ENCODE assay signal across 6 cellular contexts in genomic region chr1:151147132-151147503, GRCh38. TPM values are rescaled to one million over a fixed set of nuclear protein-coding genes. Genes with fewer than 3 reads are reported as not detected.
DNase-seq lines count a peak whose midpoint lies in the region; ATAC-seq and TF ChIP-seq lines count a peak whose summit lies in the region.

No MANE protein-coding gene starts in this region.

- H3K27ac ChIP-seq in left ventricle myocardium inferior (replicated peaks) (peak overlapping the region; percentile 92), vagina (peak overlapping the region; percentile 81)

- H3K4me1 Mint-ChIP-seq in immature natural killer cell = peaks cover 13 to 18% of the 10 kb centered on the region in 2 donors

- peak overlapping the region; percentile 85 to 98 (median 96) for H3K4me3 Mint-ChIP-seq in immature natural killer cell

- H3K27me3 ChIP-seq in left ventricle myocardium inferior (ENCODE audit: low read depth) (no peaks in the 10 kb centered on the region), vagina (no peaks in the 10 kb centered on the region)

- no peak for DNase-seq in left ventricle myocardium inferior
- DNase-seq in left ventricle myocardium superior = no peak
- no peak for DNase-seq in immature natural killer cell
- no peak for DNase-seq in vagina (ENCODE audit: extremely low spot score in 2 of 2)
- no peak for DNase-seq in NCI-H1092 treated with DMSO at 0.1 percent for 48 hours (lab: John Stamatoyannopoulos, UW)

- no peaks in the 10 kb centered on the region for H3K36me3 ChIP-seq in left ventricle myocardium inferior
- H3K36me3 ChIP-seq in vagina = no peaks in the 10 kb centered on the region

- H3K4me1 ChIP-seq in left ventricle myocardium inferior (peaks cover 55% of the 10 kb centered on the region), vagina (peaks cover 45% of the 10 kb centered on the region)

- H3K4me3 ChIP-seq in left ventricle myocardium inferior (peak overlapping the region; percentile 90), vagina (peak overlapping the region; percentile 54 to 64)

- no peak for TF ChIP-seq POLR2A in vagina (IDR thresholded peaks at IDR 0.05)

- no peak for TF ChIP-seq CTCF in left ventricle myocardium inferior (IDR thresholded peaks at IDR 0.05; ENCODE audit: borderline replicate concordance)
- TF ChIP-seq CTCF in vagina (IDR thresholded peaks at IDR 0.05) = no peak

- peaks cover 0 to 3% (median 0%) of the 10 kb centered on the region in 3 donors for H3K36me3 Mint-ChIP-seq in immature natural killer cell

- peaks cover 0 to 5% (median 3%) of the 10 kb centered on the region in 3 donors for H3K27me3 Mint-ChIP-seq in immature natural killer cell (ENCODE audit: low read depth in 3 of 3)

- H3K9me3 Mint-ChIP-seq in immature natural killer cell = no peaks in the 10 kb centered on the region

- intact Hi-C loops in left ventricle myocardium inferior (cut with micrococcal nuclease) (no loop called here), left ventricle myocardium superior (cut with micrococcal nuclease) (no loop called here), vagina (cut with DNase I) (no loop called here)

- ATAC-seq in left ventricle myocardium superior (no peak), HG02623 (IDR thresholded peaks at IDR 0.05; ENCODE audit: unreplicated experiment) (no peak)

- peak overlapping the region; percentile 51 to 95 (median 77) for H3K27ac Mint-ChIP-seq in immature natural killer cell

- no peaks in the 10 kb centered on the region for H3K9me3 ChIP-seq in left ventricle myocardium inferior (replicated peaks)
- H3K9me3 ChIP-seq in vagina = no peaks in the 10 kb centered on the region

RNA-seq across cellular contexts. Expression of gene SEMA6C, which starts 0.7 kb away (rescaled TPM):
- 77.7 TPM for total RNA-seq in left ventricle myocardium inferior
- 55.1 TPM for total RNA-seq in left ventricle myocardium superior
- polyA plus RNA-seq in immature natural killer cell = 1 to 10 TPM in 1 of 3 donors, under 1 TPM in 2; 0.23 to 1.5 (median 0.54) TPM
- total RNA-seq in vagina = 10.1 TPM

RNA-seq across cellular contexts. Expression of gene TNFAIP8L2, which starts 9.3 kb away (rescaled TPM):
- total RNA-seq in left ventricle myocardium inferior (0.88 TPM), left ventricle myocardium superior (1.4 TPM), vagina (7.6 TPM)
- 10 to 100 TPM; 25.9 to 69.2 (median 32.0) TPM for polyA plus RNA-seq in immature natural killer cell

RNA-seq across cellular contexts. Expression of gene LYSMD1, which starts 18.6 kb away (rescaled TPM):
- total RNA-seq in left ventricle myocardium inferior = 12.0 TPM
- total RNA-seq in left ventricle myocardium superior = 13.0 TPM
- polyA plus RNA-seq in immature natural killer cell = under 1 TPM in 1 of 3 donors, not detected in 2; 0.29 TPM
- total RNA-seq in vagina = 21.1 TPM

RNA-seq across cellular contexts. Expression of gene SCNM1, which starts 18.8 kb away (rescaled TPM):
- total RNA-seq in left ventricle myocardium inferior = 19.4 TPM
- total RNA-seq in left ventricle myocardium superior = 19.1 TPM
- polyA plus RNA-seq in immature natural killer cell = 100 to 1,000 TPM in 1 of 3 donors, 10 to 100 TPM in 2; 79.4 to 122 (median 96.4) TPM
- total RNA-seq in vagina = 22.1 TPM

RNA-seq across cellular contexts. Expression of gene TMOD4, which starts 28.7 kb away (rescaled TPM):
- total RNA-seq in left ventricle myocardium inferior (not detected), left ventricle myocardium superior (0.62 TPM), vagina (2.2 TPM)
- 1 to 10 TPM in 1 of 3 donors, not detected in 2; 1.3 TPM for polyA plus RNA-seq in immature natural killer cell
